In genomic region chr1:24186711-24186992, GRCh38 we compare ENCODE assay signal across 8 cellular contexts. TPM values are rescaled to one million over a fixed set of nuclear protein-coding genes. Genes with fewer than 3 reads are reported as not detected.
DNase-seq lines count a peak whose midpoint lies in the region; ATAC-seq, FAIRE-seq and TF ChIP-seq lines count a peak whose summit lies in the region.

No MANE protein-coding gene starts in this region.

- intact Hi-C loops in left ventricle myocardium inferior (cut with micrococcal nuclease), result no loop called here

- no peaks in the 10 kb centered on the region; the same call in 1 of the 2 replicates for H3K27me3 Mint-ChIP-seq in WTC11 (ENCODE audit: low read depth)

- H3K36me3 ChIP-seq in left ventricle myocardium inferior, result no peaks in the 10 kb centered on the region

- POLR2A ChIA-PET in WTC11 (lab: Charles Lee), result interaction anchor here (1.4 kb wide), 1 partner anchor 36 kb away, joined by 8 read pairs; no protein-coding TSS in a partner anchor

- H3K4me1 Mint-ChIP-seq in WTC11, result peaks cover 22% of the 10 kb centered on the region

- H3K4me3 Mint-ChIP-seq in WTC11, result peak overlapping the region; percentile 68

- H3K36me3 Mint-ChIP-seq in WTC11, result no peaks in the 10 kb centered on the region

- 0 out of 2 replicates have a peak, but pooled peaks cover 4% of the 10 kb centered on the region for H3K9me3 Mint-ChIP-seq in WTC11

- ATAC-seq in WTC11 (no peak), HG03460 (IDR thresholded peaks at IDR 0.05; ENCODE audit: unreplicated experiment) (no peak)

- CTCF ChIA-PET in WTC11 (lab: Charles Lee), result interaction anchor here (1.7 to 4.7 kb wide), 8 partner anchors 12 to 206 kb away, joined by 5 to 36 read pairs (median 11); no protein-coding TSS in a partner anchor

- H3K27ac Mint-ChIP-seq in WTC11, result peak overlapping the region; percentile 62; the same call in 1 of the 2 replicates

- H3K9me3 ChIP-seq in left ventricle myocardium inferior (replicated peaks), result no peaks in the 10 kb centered on the region

- TF ChIP-seq CTCF in GM12865 (IDR thresholded peaks at IDR 0.05; ENCODE audit: insufficient read depth, low read depth, low read length, missing control alignments), result no peak
- TF ChIP-seq CTCF in WTC11 (IDR thresholded peaks at IDR 0.05), result no peak
- no peak for TF ChIP-seq CTCF in left ventricle myocardium inferior (IDR thresholded peaks at IDR 0.05; ENCODE audit: borderline replicate concordance)
- TF ChIP-seq CTCF in retinal pigment epithelial cell (conservative IDR thresholded peaks at IDR 0.05; ENCODE audit: low read depth, low read length), result no peak

- peaks cover 36% of the 10 kb centered on the region for H3K27me3 ChIP-seq in left ventricle myocardium inferior (ENCODE audit: low read depth)

- H3K27ac ChIP-seq in left ventricle myocardium inferior (replicated peaks), result peak overlapping the region; percentile 66

- H3K4me1 ChIP-seq in left ventricle myocardium inferior, result peaks cover 18% of the 10 kb centered on the region

- H3K4me3 ChIP-seq in GM12865 (ENCODE audit: low read depth, low read length) (peak overlapping the region; percentile 56), left ventricle myocardium inferior (peak overlapping the region; percentile 72), retinal pigment epithelial cell (ENCODE audit: low read length) (peak overlapping the region; percentile 70)

- DNase-seq in GM12865 (ENCODE audit: low read depth) (no peak), WTC11 (ENCODE audit: low spot score) (no peak), left ventricle myocardium inferior (no peak), retinal pigment epithelial cell (ENCODE audit: low read depth) (no peak), NCI-H1436 treated with DMSO at 0.1 percent for 48 hours (lab: John Stamatoyannopoulos, UW) (no peak), NCI-H1092 treated with DMSO at 0.1 percent for 48 hours (lab: John Stamatoyannopoulos, UW) (no peak), urothelium cell line (ENCODE audit: low spot score) (no peak)

- FAIRE-seq in urothelium cell line (lab: Jason Lieb, UNC), result no peak

TF ChIP-seq in WTC11, 78 proteins besides CTCF, POLR2A, EP300 and RAD21:
- TF ChIP-seq ZNF512 (CRISPR knock-in tag; IDR thresholded peaks at IDR 0.05; ENCODE audit: borderline replicate concordance) (no peak), IRF2 (CRISPR knock-in tag; IDR thresholded peaks at IDR 0.05; ENCODE audit: borderline replicate concordance, low read depth) (no peak), FOXP1 (CRISPR knock-in tag; IDR thresholded peaks at IDR 0.05; ENCODE audit: borderline replicate concordance) (0 out of 2 replicates have a peak, but pooled peaks have one; percentile 55)

RNA-seq across cellular contexts. Expression of gene IFNLR1, which starts 0.4 kb away (rescaled TPM):
- total RNA-seq in WTC11 (2021) (6.6 to 7.9 TPM (median 7.7 TPM) in 3 replicates), left ventricle myocardium inferior (2.0 TPM)

RNA-seq across cellular contexts. Expression of gene IL22RA1, which starts 43.7 kb away (rescaled TPM):
- total RNA-seq in WTC11 (2021), result 0.14 to 0.28 TPM (median 0.25 TPM) in 3 replicates
- total RNA-seq in left ventricle myocardium inferior, result 0.14 TPM
